In the genomic region with DNA sequence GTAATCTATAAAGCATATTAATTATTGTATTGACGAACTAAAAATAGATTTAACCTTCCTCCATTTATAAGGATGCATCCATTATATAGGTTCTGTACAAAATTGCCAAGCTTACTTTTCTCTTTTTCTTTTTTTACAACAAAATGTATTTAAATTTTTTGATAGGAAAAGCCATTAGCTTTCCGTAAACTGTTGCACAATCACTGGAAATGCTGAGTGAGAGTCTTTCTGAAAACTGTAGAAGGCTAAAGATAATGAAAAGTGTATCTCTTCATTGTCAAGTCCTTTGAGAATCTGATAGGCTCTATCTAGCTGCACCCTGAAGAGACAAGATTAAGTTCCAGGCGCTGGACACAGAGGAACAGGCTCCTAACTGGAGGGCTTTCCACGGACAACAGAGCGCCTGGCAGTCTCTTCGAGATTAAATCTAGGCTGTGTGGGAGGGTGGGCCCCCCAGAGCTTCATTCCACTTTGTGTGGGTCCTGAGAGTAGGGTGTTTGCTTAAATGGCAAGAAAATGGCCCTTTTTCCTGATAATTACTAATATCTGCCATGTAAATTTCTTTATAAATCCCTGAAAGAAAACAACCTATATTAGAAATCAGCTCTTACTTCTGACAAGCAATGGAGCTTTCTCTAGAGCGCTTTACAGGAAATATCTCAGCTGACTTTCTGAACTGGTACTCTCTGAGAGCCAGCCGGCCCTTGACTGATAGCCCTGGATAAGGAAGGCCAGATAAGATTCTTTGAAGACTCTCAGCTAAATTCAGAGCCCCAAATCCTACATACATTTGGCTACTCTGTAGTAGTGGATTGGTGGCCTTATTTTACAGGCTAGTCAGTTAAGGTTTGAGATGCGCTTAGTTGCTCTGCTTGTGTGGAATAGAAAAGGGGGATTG, we compare ENCODE assay signal across 20 cellular contexts.
"Had no signal": no experiment of that assay in that cellular context is flagged by ENCODE, and none has a peak within 500 bp of the region (broad histone marks: within the 10 kb centered on the region; RNA-seq: fewer than 3 reads in every experiment).

No MANE protein-coding gene starts in this region.

- H3K4me3 Mint-ChIP-seq: activated CD4-positive, alpha-beta T cell treated with anti-CD3 and anti-CD28 coated beads, Interleukin-2, amount 10 ng/mL, durations not matched to agents 24 days and 14 days; activated CD8-positive, alpha-beta T cell treated with anti-CD3 and anti-CD28 coated beads, Interleukin-2, amount 10 ng/mL, durations not matched to agents 7 days and 5 days; activated naive CD4-positive, alpha-beta T cell treated with anti-CD3 and anti-CD28 coated beads, Interleukin-2, amount 50 U/mL, for 24 hours; central memory CD8-positive, alpha-beta T cell; naive thymus-derived CD4-positive, alpha-beta T cell; stimulated activated memory B cell treated with anti-CD40 and anti-IgM and Interleukin-4, amounts not matched to agents 10 μg/mL and 1 μg/mL and 100 μg/mL, for 72 hours had no signal

- H3K36me3 Mint-ChIP-seq: activated naive CD4-positive, alpha-beta T cell treated with anti-CD3 and anti-CD28 coated beads, Interleukin-2, amount 50 U/mL, for 24 hours; naive thymus-derived CD4-positive, alpha-beta T cell; stimulated activated memory B cell treated with anti-CD40 and anti-IgM and Interleukin-4, amounts not matched to agents 10 μg/mL and 1 μg/mL and 100 μg/mL, for 72 hours had no signal

- H3K9me3 Mint-ChIP-seq: activated naive CD4-positive, alpha-beta T cell treated with anti-CD3 and anti-CD28 coated beads, Interleukin-2, amount 50 U/mL, for 24 hours had no signal

- H3K27ac ChIP-seq: body of pancreas, coronary artery, esophagus muscularis mucosa, pancreas, tibial artery, vagina had no signal

- H3K4me1 ChIP-seq: body of pancreas, esophagus muscularis mucosa, pancreas, tibial artery, vagina had no signal

- H3K27ac Mint-ChIP-seq: activated CD4-positive, alpha-beta T cell treated with anti-CD3 and anti-CD28 coated beads, Interleukin-2, amount 10 ng/mL, durations not matched to agents 24 days and 14 days; activated CD8-positive, alpha-beta T cell treated with anti-CD3 and anti-CD28 coated beads, Interleukin-2, amount 10 ng/mL, durations not matched to agents 7 days and 5 days; activated naive CD4-positive, alpha-beta T cell treated with anti-CD3 and anti-CD28 coated beads, Interleukin-2, amount 50 U/mL, for 24 hours; naive thymus-derived CD4-positive, alpha-beta T cell; stimulated activated memory B cell treated with anti-CD40 and anti-IgM and Interleukin-4, amounts not matched to agents 10 μg/mL and 1 μg/mL and 100 μg/mL, for 72 hours had no signal

- H3K27me3 Mint-ChIP-seq: activated CD4-positive, alpha-beta T cell treated with anti-CD3 and anti-CD28 coated beads, Interleukin-2, amount 10 ng/mL, durations not matched to agents 24 days and 14 days; central memory CD8-positive, alpha-beta T cell; stimulated activated memory B cell treated with anti-CD40 and anti-IgM and Interleukin-4, amounts not matched to agents 10 μg/mL and 1 μg/mL and 100 μg/mL, for 72 hours had no signal

- H3K27me3 ChIP-seq: body of pancreas, esophagus muscularis mucosa, pancreas, tibial artery, vagina had no signal

- H3K9me3 ChIP-seq: pancreas had no signal

- ATAC-seq: activated CD8-positive, alpha-beta T cell treated with anti-CD3 and anti-CD28 coated beads, Interleukin-2, amount 10 ng/mL, durations not matched to agents 7 days and 5 days; body of pancreas; naive thymus-derived CD4-positive, alpha-beta T cell; pancreas; stimulated activated memory B cell treated with anti-CD40 and anti-IgM and Interleukin-4, amounts not matched to agents 10 μg/mL and 1 μg/mL and 100 μg/mL, for 72 hours had no signal

- H3K4me1 Mint-ChIP-seq: activated CD4-positive, alpha-beta T cell treated with anti-CD3 and anti-CD28 coated beads, Interleukin-2, amount 10 ng/mL, durations not matched to agents 24 days and 14 days; activated naive CD4-positive, alpha-beta T cell treated with anti-CD3 and anti-CD28 coated beads, Interleukin-2, amount 50 U/mL, for 24 hours; central memory CD8-positive, alpha-beta T cell; naive thymus-derived CD4-positive, alpha-beta T cell; stimulated activated memory B cell treated with anti-CD40 and anti-IgM and Interleukin-4, amounts not matched to agents 10 μg/mL and 1 μg/mL and 100 μg/mL, for 72 hours had no signal

- DNase-seq: activated CD4-positive, alpha-beta T cell treated with anti-CD3 and anti-CD28 coated beads, Interleukin-2, amount 10 ng/mL, durations not matched to agents 24 days and 14 days; activated CD4-positive, CD25-positive, alpha-beta regulatory T cell; activated CD8-positive, alpha-beta memory T cell treated with anti-CD3 and anti-CD28 coated beads, Interleukin-2, amount 50 U/mL, for 4 hours; activated CD8-positive, alpha-beta T cell treated with anti-CD3 and anti-CD28 coated beads, Interleukin-2, amount 10 ng/mL, durations not matched to agents 7 days and 5 days; activated effector memory CD4-positive, alpha-beta T cell treated with anti-CD3 and anti-CD28 coated beads, Interleukin-2, amount 50 U/mL, for 16 hours; activated T-cell treated with anti-CD3 and anti-CD28 coated beads, Interleukin-2, amount 50 U/mL, for 48 hours; amniotic stem cell; body of pancreas; foreskin fibroblast; naive thymus-derived CD4-positive, alpha-beta T cell; pancreas; stimulated activated CD4-positive, alpha-beta T cell treated with anti-CD3 and anti-CD28 coated beads, Interleukin-2, amount 100 ng/mL, for 48 hours; tibial artery had no signal

- H3K36me3 ChIP-seq: esophagus muscularis mucosa, pancreas, tibial artery, vagina had no signal

- H3K4me3 ChIP-seq: body of pancreas, coronary artery, esophagus muscularis mucosa, lung, pancreas, tibial artery, vagina had no signal
